In genomic region chr4:102868153-102868781, GRCh38 we compare ENCODE assay signal across 8 cellular contexts. TPM values are rescaled to one million over a fixed set of nuclear protein-coding genes. Genes with fewer than 3 reads are reported as not detected.
DNase-seq lines count a peak whose midpoint lies in the region; ATAC-seq, FAIRE-seq and TF ChIP-seq lines count a peak whose summit lies in the region.

No MANE protein-coding gene starts in this region.

- H3K27ac ChIP-seq in MM.1S (ENCODE audit: low read length) (peak overlapping the region; percentile 97), HepG2 (ENCODE audit: extremely low read length, insufficient read depth, low read length) (peak overlapping the region; percentile 98)

- H3K27me3 ChIP-seq in MM.1S (replicated peaks; ENCODE audit: insufficient read depth, low read length) (no peaks in the 10 kb centered on the region), HepG2 (ENCODE audit: control insufficient read depth in 1 of 2, insufficient read depth in 2 of 2, low read length in 2 of 2) (no peaks in the 10 kb centered on the region)

- POLR2A ChIA-PET in HepG2 (lab: Yijun Ruan, JAX): interaction anchor here (1.0 to 3.9 kb wide), 13 partner anchors 10 to 367 kb away, joined by 3 to 121 read pairs (median 5); partner anchors contain the start of genes NFKB1, SLC9B2 and UBE2D3

- WGBS in HepG2 (ENCODE audit: low lambda C conversion rate): 1% methylated on average over 23 of the region's 23 CpGs

- intact Hi-C loops in HepG2 (cut with micrococcal nuclease; ENCODE audit: unreplicated experiment): no loop called here

- no peak for FAIRE-seq in HepG2 (lab: Jason Lieb, UNC)

- BruUV-seq in HepG2 (replicated peaks; lab: Mats Ljungman, UMichigan): TSS peak; percentile 78

- CTCF ChIA-PET in HepG2 (lab: Yijun Ruan, JAX; ENCODE audit: low intra/inter-chr PET ratio, low total read pairs): no interaction called here

- no peak for TF ChIP-seq POLR2A in HepG2 (IDR thresholded peaks at IDR 0.05; ENCODE audit: insufficient read depth in 1 of 2, low read depth in 2 of 2, low read length in 2 of 2)

- H4K20me1 ChIP-seq in MM.1S (ENCODE audit: insufficient read depth, low read length) (no peaks in the 10 kb centered on the region), HepG2 (ENCODE audit: insufficient read depth, low read length) (no peaks in the 10 kb centered on the region)

- DNase-seq in MM.1S (no peak), astrocyte of the cerebellum (ENCODE audit: low read depth) (no peak), HepG2 (ENCODE audit: low spot score) (no peak), D341Med (ENCODE audit: low spot score) (no peak), GM10266 (ENCODE audit: extremely low spot score) (no peak), LoVo (ENCODE audit: low spot score) (no peak)

- H3K9me3 ChIP-seq in MM.1S (replicated peaks; ENCODE audit: insufficient read depth, low read length) (no peaks in the 10 kb centered on the region), HepG2 (ENCODE audit: low read length) (no peaks in the 10 kb centered on the region)

- no peak for TF ChIP-seq CTCF in MM.1S (IDR thresholded peaks at IDR 0.05; ENCODE audit: low read length)
- TF ChIP-seq CTCF in astrocyte of the cerebellum (IDR thresholded peaks at IDR 0.05; ENCODE audit: low read depth, low read length, missing control alignments): no peak
- TF ChIP-seq CTCF in HepG2 (CRISPR knock-in tag; IDR thresholded peaks at IDR 0.05): no peak
- TF ChIP-seq CTCF in GM10266 (IDR thresholded peaks at IDR 0.05; ENCODE audit: control insufficient read depth, insufficient read depth, low read depth, missing control alignments): no peak

- H3K4me1 ChIP-seq in MM.1S (ENCODE audit: low read length): peaks cover 20% of the 10 kb centered on the region; the same call in 1 of the 2 replicates
- H3K4me1 ChIP-seq in HepG2 (ENCODE audit: insufficient read depth, low read length): peaks cover 49% of the 10 kb centered on the region

- no peaks in the 10 kb centered on the region for H3K9me2 ChIP-seq in MM.1S (replicated peaks; ENCODE audit: insufficient read depth, low read length)

- peak; percentile 53 for ATAC-seq in GM18511 (IDR thresholded peaks at IDR 0.05; ENCODE audit: unreplicated experiment)
- peak; percentile 62 for ATAC-seq in HepG2
- peak; percentile 73 for ATAC-seq in stimulated activated memory B cell treated with anti-CD40 and anti-IgM and Interleukin-4, amounts not matched to agents 10 μg/mL and 1 μg/mL and 100 μg/mL, for 72 hours

- H3K9ac ChIP-seq in MM.1S (ENCODE audit: low read length) (peak overlapping the region; percentile 88), HepG2 (ENCODE audit: insufficient read depth, low read depth, low read length) (peak overlapping the region; percentile 83)

- in situ Hi-C loops in astrocyte of the cerebellum (cut with HindIII; ENCODE audit: low sequenced_read_pairs) (no loop called here), HepG2 (cut with HindIII; ENCODE audit: extremely low pct_ligation_motif_present, low pct_unique_long_range_greater_than_20kb) (loop anchor here (5.0 kb wide), 1 partner anchor 41 kb away; the partner anchor contains the start of gene UBE2D3)

- H3K4me1 Mint-ChIP-seq in stimulated activated memory B cell treated with anti-CD40 and anti-IgM and Interleukin-4, amounts not matched to agents 10 μg/mL and 1 μg/mL and 100 μg/mL, for 72 hours: peaks cover 39% of the 10 kb centered on the region

- peaks cover 15% of the 10 kb centered on the region for H3K36me3 Mint-ChIP-seq in stimulated activated memory B cell treated with anti-CD40 and anti-IgM and Interleukin-4, amounts not matched to agents 10 μg/mL and 1 μg/mL and 100 μg/mL, for 72 hours

- H3K79me2 ChIP-seq in MM.1S (ENCODE audit: low read length) (peaks cover 78% of the 10 kb centered on the region), HepG2 (ENCODE audit: insufficient read depth, low read length) (peaks cover 79% of the 10 kb centered on the region)

- no peaks in the 10 kb centered on the region for H3K27me3 Mint-ChIP-seq in stimulated activated memory B cell treated with anti-CD40 and anti-IgM and Interleukin-4, amounts not matched to agents 10 μg/mL and 1 μg/mL and 100 μg/mL, for 72 hours

- H3K4me3 ChIP-seq in MM.1S (ENCODE audit: low read length) (peak overlapping the region; percentile 65), astrocyte of the cerebellum (ENCODE audit: low read depth, low read length) (peak overlapping the region; percentile 68), HepG2 (replicated peaks in 1 of 3; ENCODE audit: insufficient read depth in 1 of 3, low read depth in 2 of 3, low read length in 3 of 3) (peak overlapping the region; percentile 58 to 76 (median 67))

- H3K27ac Mint-ChIP-seq in stimulated activated memory B cell treated with anti-CD40 and anti-IgM and Interleukin-4, amounts not matched to agents 10 μg/mL and 1 μg/mL and 100 μg/mL, for 72 hours: peak overlapping the region; percentile 98

- peak overlapping the region; percentile 94 for H3K4me3 Mint-ChIP-seq in stimulated activated memory B cell treated with anti-CD40 and anti-IgM and Interleukin-4, amounts not matched to agents 10 μg/mL and 1 μg/mL and 100 μg/mL, for 72 hours

- no peaks in the 10 kb centered on the region for H3K36me3 ChIP-seq in MM.1S (replicated peaks; ENCODE audit: insufficient read depth, low read length)
- no peaks in the 10 kb centered on the region for H3K36me3 ChIP-seq in HepG2 (replicated peaks in 1 of 2; ENCODE audit: control insufficient read depth in 1 of 2, insufficient read depth in 2 of 2, low read length in 2 of 2)

- TF ChIP-seq RAD21 in HepG2 (CRISPR knock-in tag; IDR thresholded peaks at IDR 0.05): no peak

- peak overlapping the region; percentile 71 for H3K4me2 ChIP-seq in MM.1S (ENCODE audit: low read depth, low read length)
- H3K4me2 ChIP-seq in HepG2 (ENCODE audit: low read depth, low read length): peak overlapping the region; percentile 84

- H2AFZ ChIP-seq in MM.1S (ENCODE audit: low read length) (peak overlapping the region; percentile 60), HepG2 (ENCODE audit: low read length) (peak overlapping the region; percentile 97)

- TF ChIP-seq EP300 in HepG2 (IDR thresholded peaks at IDR 0.05; ENCODE audit: low read depth in 2 of 2, low read length in 2 of 2) (no peak), HepG2 (CRISPR knock-in tag; IDR thresholded peaks at IDR 0.05; ENCODE audit: borderline replicate concordance) (no peak)

- H3K9me3 Mint-ChIP-seq in stimulated activated memory B cell treated with anti-CD40 and anti-IgM and Interleukin-4, amounts not matched to agents 10 μg/mL and 1 μg/mL and 100 μg/mL, for 72 hours: no peaks in the 10 kb centered on the region

- H3F3A ChIP-seq in MM.1S (ENCODE audit: insufficient read depth, low read length): peaks cover 25% of the 10 kb centered on the region

TF ChIP-seq in HepG2, 621 proteins besides CTCF, POLR2A, EP300 and RAD21 (continues in another document):
- TF ChIP-seq KLF15 (CRISPR knock-in tag; IDR thresholded peaks at IDR 0.05; ENCODE audit: borderline replicate concordance) (0 out of 2 replicates have a peak, but pooled peaks have one; percentile 24), ZSCAN30 (CRISPR knock-in tag; IDR thresholded peaks at IDR 0.05) (no peak)

RNA-seq across cellular contexts. Expression of gene CISD2, which starts 0.5 kb away (rescaled TPM):
- 35.5 and 37.7 TPM in 2 replicates for total RNA-seq in HepG2 (2016; rRNA removed; fragmentation: Illumina TruSeq; extraction: Trizol)
- 44.0 and 52.2 TPM in 2 replicates for total RNA-seq in HepG2 (2016; cell fraction: cytosol; rRNA removed; fragmentation: Illumina TruSeq; extraction: Trizol; ENCODE audit: low read depth)
- 36.2 and 41.7 TPM in 2 replicates for total RNA-seq in HepG2 (2016; cell fraction: insoluble cytoplasmic fraction; rRNA removed; fragmentation: Illumina TruSeq; extraction: Trizol)
- 50.6 and 52.5 TPM in 2 replicates for total RNA-seq in HepG2 (2016; cell fraction: membrane; rRNA removed; fragmentation: Illumina TruSeq; extraction: Trizol)
- total RNA-seq in HepG2 (2016; cell fraction: nucleus; rRNA removed; fragmentation: Illumina TruSeq; extraction: Trizol): 19.8 and 23.3 TPM in 2 replicates
- polyA plus RNA-seq in HepG2 (2011; rRNA removed): 23.4 and 24.5 TPM in 2 replicates
- 12.7 and 14.1 TPM in 2 replicates for polyA plus RNA-seq in HepG2 (2011; cell fraction: cytosol; rRNA removed)
- 3.9 and 5.2 TPM in 2 replicates for polyA plus RNA-seq in HepG2 (2011; cell fraction: nucleus; rRNA removed)
- polyA plus RNA-seq in HepG2 (2012): 40.0 and 43.1 TPM in 2 replicates
- 65.0 and 79.1 TPM in 2 replicates for polyA plus RNA-seq in HepG2 (2016; cell fraction: cytosol; fragmentation: Illumina TruSeq; extraction: Trizol; ENCODE audit: low read depth)
- polyA plus RNA-seq in HepG2 (2016; cell fraction: insoluble cytoplasmic fraction; fragmentation: Illumina TruSeq; extraction: Trizol; ENCODE audit: low read depth): 46.6 and 50.9 TPM in 2 replicates
- polyA plus RNA-seq in HepG2 (2016; cell fraction: membrane; fragmentation: Illumina TruSeq; extraction: Trizol; ENCODE audit: low read depth): 52.5 and 57.2 TPM in 2 replicates
- polyA plus RNA-seq in HepG2 (2016; cell fraction: nucleus; fragmentation: Illumina TruSeq; extraction: Trizol; ENCODE audit: insufficient read depth, low read depth): 52.6 and 60.4 TPM in 2 replicates
- polyA minus RNA-seq in HepG2 (2011; rRNA and poly(A)+ RNA removed; ENCODE audit: low replicate concordance): 25.6 and 28.4 TPM in 2 replicates
- polyA minus RNA-seq in HepG2 (2011; cell fraction: cytosol; rRNA and poly(A)+ RNA removed): 13.2 and 14.0 TPM in 2 replicates
- 5.6 and 6.4 TPM in 2 replicates for polyA minus RNA-seq in HepG2 (2011; cell fraction: nucleus; rRNA and poly(A)+ RNA removed)

RNA-seq across cellular contexts. Expression of gene UBE2D3, which starts 40.9 kb away (rescaled TPM):
- 224 and 265 TPM in 2 replicates for total RNA-seq in HepG2 (2016; rRNA removed; fragmentation: Illumina TruSeq; extraction: Trizol)
- 200 and 234 TPM in 2 replicates for total RNA-seq in HepG2 (2016; cell fraction: cytosol; rRNA removed; fragmentation: Illumina TruSeq; extraction: Trizol; ENCODE audit: low read depth)
- 227 and 267 TPM in 2 replicates for total RNA-seq in HepG2 (2016; cell fraction: insoluble cytoplasmic fraction; rRNA removed; fragmentation: Illumina TruSeq; extraction: Trizol)
- 313 and 352 TPM in 2 replicates for total RNA-seq in HepG2 (2016; cell fraction: membrane; rRNA removed; fragmentation: Illumina TruSeq; extraction: Trizol)
- 161 and 168 TPM in 2 replicates for total RNA-seq in HepG2 (2016; cell fraction: nucleus; rRNA removed; fragmentation: Illumina TruSeq; extraction: Trizol)
- 217 and 293 TPM in 2 replicates for polyA plus RNA-seq in HepG2 (2011; rRNA removed)
- polyA plus RNA-seq in HepG2 (2011; cell fraction: cytosol; rRNA removed): 183 and 224 TPM in 2 replicates
- 279 and 296 TPM in 2 replicates for polyA plus RNA-seq in HepG2 (2011; cell fraction: nucleus; rRNA removed)
- polyA plus RNA-seq in HepG2 (2012): 192 and 199 TPM in 2 replicates
- polyA plus RNA-seq in HepG2 (2016; cell fraction: cytosol; fragmentation: Illumina TruSeq; extraction: Trizol; ENCODE audit: low read depth): 303 and 369 TPM in 2 replicates
- 331 and 333 TPM in 2 replicates for polyA plus RNA-seq in HepG2 (2016; cell fraction: insoluble cytoplasmic fraction; fragmentation: Illumina TruSeq; extraction: Trizol; ENCODE audit: low read depth)
- polyA plus RNA-seq in HepG2 (2016; cell fraction: membrane; fragmentation: Illumina TruSeq; extraction: Trizol; ENCODE audit: low read depth): 340 and 387 TPM in 2 replicates
- 220 and 222 TPM in 2 replicates for polyA plus RNA-seq in HepG2 (2016; cell fraction: nucleus; fragmentation: Illumina TruSeq; extraction: Trizol; ENCODE audit: insufficient read depth, low read depth)
- 111 and 172 TPM in 2 replicates for polyA minus RNA-seq in HepG2 (2011; rRNA and poly(A)+ RNA removed; ENCODE audit: low replicate concordance)
- 129 and 148 TPM in 2 replicates for polyA minus RNA-seq in HepG2 (2011; cell fraction: cytosol; rRNA and poly(A)+ RNA removed)
- 307 and 340 TPM in 2 replicates for polyA minus RNA-seq in HepG2 (2011; cell fraction: nucleus; rRNA and poly(A)+ RNA removed)
